29 cellular contexts compared by ENCODE assay signal in the genomic region with DNA sequence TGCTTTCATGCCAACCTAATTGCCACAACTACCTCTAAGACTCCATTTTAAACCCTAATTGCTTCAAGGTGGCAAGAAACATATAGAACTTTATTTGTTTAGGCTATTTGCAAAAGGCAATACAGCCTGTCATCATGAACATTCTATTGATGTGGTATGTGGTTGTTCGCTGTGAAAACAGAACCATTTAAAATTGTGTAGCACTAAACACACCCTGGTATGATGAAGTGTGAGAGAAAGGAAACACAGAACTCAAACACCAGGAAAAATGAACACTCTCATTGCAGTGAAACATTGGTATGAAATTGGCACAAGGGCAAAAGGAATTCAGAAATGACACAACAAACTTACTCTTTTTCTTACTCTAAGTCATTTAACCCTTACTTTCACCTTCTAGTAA.
DNase-seq lines count a peak whose midpoint lies in the region; ATAC-seq, FAIRE-seq and TF ChIP-seq lines count a peak whose summit lies in the region.
"Had no signal": no experiment of that assay in that cellular context is flagged by ENCODE, and none has a peak within 500 bp of the region (broad histone marks: within the 10 kb centered on the region; RNA-seq: fewer than 3 reads in every experiment).

No MANE protein-coding gene starts in this region.

- TF ChIP-seq RAD21 in A549 (conservative IDR thresholded peaks at IDR 0.05 in 1 of 2, IDR thresholded peaks at IDR 0.05 in 1 of 2), result no peak
- no peak for TF ChIP-seq RAD21 in IMR-90 (IDR thresholded peaks at IDR 0.05; ENCODE audit: low read length)

- H3K4me3 ChIP-seq in A549 (no peak overlapping the region), IMR-90 (ENCODE audit: insufficient read depth, low read depth, low read length) (no peak overlapping the region), keratinocyte (ENCODE audit: control insufficient read depth in 2 of 3, extremely low read depth in 1 of 3, insufficient read depth in 2 of 3, low read depth in 1 of 3, low read length in 3 of 3) (no peak overlapping the region), PC-3 (ENCODE audit: low read length) (no peak overlapping the region)
- H3K4me3 ChIP-seq: cardiac muscle cell, colonic mucosa, K562, upper lobe of left lung had no signal

- peak overlapping the region; percentile 70; the same call in 1 of the 2 replicates for H4K5ac ChIP-seq in IMR-90 (ENCODE audit: low read depth, low read length)

- no peak overlapping the region for H3K4me2 ChIP-seq in A549
- no peak overlapping the region for H3K4me2 ChIP-seq in IMR-90 (ENCODE audit: low read depth, low read length)
- H3K4me2 ChIP-seq in keratinocyte (ENCODE audit: control insufficient read depth, extremely low read depth, insufficient read depth, low read depth, low read length), result peak overlapping the region; percentile 19
- no peak overlapping the region for H3K4me2 ChIP-seq in PC-3 (ENCODE audit: low read length)

- H3K9me3 ChIP-seq in A549 (no peaks in the 10 kb centered on the region; the same call in 2 of the 3 replicates), IMR-90 (ENCODE audit: control insufficient read depth, insufficient read depth, low read length) (no peaks in the 10 kb centered on the region), keratinocyte (ENCODE audit: control insufficient read depth, low read depth, low read length) (no peaks in the 10 kb centered on the region), PC-3 (ENCODE audit: low read length) (no peaks in the 10 kb centered on the region)
- H3K9me3 ChIP-seq: colonic mucosa, upper lobe of left lung had no signal

- TF ChIP-seq CTCF in A549 (IDR thresholded peaks at IDR 0.05) (no peak), IMR-90 (conservative IDR thresholded peaks at IDR 0.05; ENCODE audit: low read depth, low read length) (no peak), keratinocyte (optimal IDR thresholded peaks at IDR 0.05 in 1 of 3, IDR thresholded peaks at IDR 0.05 in 1 of 3, conservative IDR thresholded peaks at IDR 0.05 in 1 of 3; ENCODE audit: extremely low read depth in 1 of 3, insufficient read depth in 2 of 3, low read length in 3 of 3) (no peak), PC-3 (conservative IDR thresholded peaks at IDR 0.05; ENCODE audit: low read depth, low read length) (no peak)

- intact Hi-C loops in IMR-90 (cut with micrococcal nuclease) (loop anchor here (10.0 kb wide), 2 partner anchors 291 to 489 kb away; no protein-coding TSS in a partner anchor), PC-3 (cut with micrococcal nuclease) (loop anchor here (5.0 kb wide), 1 partner anchor 108 kb away; no protein-coding TSS in a partner anchor)

- H2AFZ ChIP-seq in IMR-90 (replicated peaks; ENCODE audit: low read length, poor library complexity) (no peak overlapping the region), keratinocyte (ENCODE audit: control insufficient read depth, low read length) (no peak overlapping the region), PC-3 (ENCODE audit: low read length) (no peak overlapping the region)

- H4K20me1 ChIP-seq in IMR-90 (ENCODE audit: insufficient read depth, low read length) (no peaks in the 10 kb centered on the region), keratinocyte (ENCODE audit: control insufficient read depth, extremely low read depth, insufficient read depth, low read length) (no peaks in the 10 kb centered on the region), PC-3 (ENCODE audit: low read length) (no peaks in the 10 kb centered on the region)

- H2BK5ac ChIP-seq in IMR-90 (ENCODE audit: low read depth, low read length, poor library complexity, severe bottlenecking), result peak overlapping the region; percentile 28

- H2BK20ac ChIP-seq in IMR-90 (ENCODE audit: low read depth, low read length), result peak overlapping the region; percentile 81

- H3K79me2 ChIP-seq in keratinocyte (ENCODE audit: control insufficient read depth, insufficient read depth, low read length) (peaks cover 10% of the 10 kb centered on the region), PC-3 (ENCODE audit: low read length) (peaks cover 31% of the 10 kb centered on the region)

- peak overlapping the region; percentile 80; the same call in 1 of the 2 replicates for H2BK120ac ChIP-seq in IMR-90 (ENCODE audit: low read depth, low read length)

- DNase-seq in A549 (ENCODE audit: low read depth in 1 of 2, low spot score in 1 of 2) (no peak), IMR-90 (no peak), astrocyte of the hippocampus (ENCODE audit: low read depth, low spot score) (peak; percentile 12), keratinocyte (ENCODE audit: low read depth, low spot score) (no peak), PC-3 (no peak), NOMO-1 treated with dmso at 0.1 percent for 144 hours (lab: John Stamatoyannopoulos, UW; ENCODE audit: unreplicated experiment) (no peak), NCI-H82 (lab: John Stamatoyannopoulos, UW) (no peak)
- DNase-seq: activated CD4-positive, alpha-beta T cell treated with anti-CD3 and anti-CD28 coated beads for 48 hours; activated CD8-positive, alpha-beta memory T cell treated with anti-CD3 and anti-CD28 coated beads for 24 hours; activated T-cell treated with anti-CD3 and anti-CD28 coated beads for 4 hours; anterior cingulate cortex; CD4-positive, alpha-beta memory T cell; colonic mucosa; effector CD4-positive, alpha-beta T cell; glutamatergic neuron; left ventricle myocardium superior; naive B cell; NCI-H1105 treated with DMSO at 0.1 percent for 48 hours; NCI-H1930; NCI-H524; SHP77; stimulated activated naive B cell treated with anti-CD40 and anti-IgM and Interleukin-4, amounts not matched to agents 10 μg/mL and 1 μg/mL and 100 μg/mL, for 72 hours; T-helper 9 cell; upper lobe of left lung; WERI-Rb-1 had no signal

- BruUV-seq in IMR-90 (replicated peaks; lab: Mats Ljungman, UMichigan), result no TSS peak
- BruUV-seq in PC-3 (replicated peaks; lab: Mats Ljungman, UMichigan), result no TSS peak

- ATAC-seq in A549 (no peak), IMR-90 (ENCODE audit: low read depth) (no peak), PC-3 (no peak), HG03097 (IDR thresholded peaks at IDR 0.05; ENCODE audit: low FRiP score, unreplicated experiment) (no peak)
- ATAC-seq: activated naive CD4-positive, alpha-beta T cell treated with anti-CD3 and anti-CD28 coated beads, Interleukin-2, amount 50 U/mL, for 72 hours; K562; left ventricle myocardium superior; stimulated activated naive B cell treated with anti-CD40 and anti-IgM and Interleukin-4, amounts not matched to agents 10 μg/mL and 1 μg/mL and 100 μg/mL, for 72 hours had no signal

- TF ChIP-seq EP300 in A549 (IDR thresholded peaks at IDR 0.05), result no peak

- dilution Hi-C loops in IMR-90 (cut with HindIII; ENCODE audit: low sequenced_read_pairs, unreplicated experiment) (no loop called here), keratinocyte (cut with MboI; ENCODE audit: extremely low pct_ligation_motif_present, low sequenced_read_pairs) (no loop called here)

- TF ChIP-seq POLR2A in A549 (IDR thresholded peaks at IDR 0.05; ENCODE audit: low read length), result no peak
- no peak for TF ChIP-seq POLR2A in IMR-90 (IDR thresholded peaks at IDR 0.05; ENCODE audit: low read depth, low read length)

- H2AK5ac ChIP-seq in IMR-90 (ENCODE audit: low read depth, low read length), result peak overlapping the region; percentile 81; the same call in 1 of the 2 replicates

- H3K36me3 ChIP-seq in IMR-90 (ENCODE audit: control insufficient read depth, insufficient read depth, low read length) (no peaks in the 10 kb centered on the region), keratinocyte (ENCODE audit: control insufficient read depth in 2 of 2, extremely low read depth in 1 of 2, insufficient read depth in 2 of 2, low read length in 2 of 2) (no peaks in the 10 kb centered on the region), PC-3 (ENCODE audit: low read depth, low read length) (0 out of 2 replicates have a peak, but pooled peaks cover 5% of the 10 kb centered on the region)
- H3K36me3 ChIP-seq: cardiac muscle cell, colonic mucosa, upper lobe of left lung, WERI-Rb-1 had no signal

- H3K9me2 ChIP-seq in PC-3 (replicated peaks; ENCODE audit: low read length), result no peaks in the 10 kb centered on the region

- H4K91ac ChIP-seq in IMR-90 (ENCODE audit: insufficient read depth, low read depth, low read length), result peak overlapping the region; percentile 41; the same call in 1 of the 2 replicates

- peak overlapping the region; percentile 70; the same call in 1 of the 2 replicates for H3K4ac ChIP-seq in IMR-90 (ENCODE audit: low read depth, low read length)

- peak overlapping the region; percentile 75 for H3K14ac ChIP-seq in IMR-90 (replicated peaks; ENCODE audit: low read depth, low read length)

- no peak overlapping the region for H2AK9ac ChIP-seq in IMR-90 (replicated peaks; ENCODE audit: low read depth, low read length, poor library complexity)

- in situ Hi-C loops in IMR-90 (cut with MboI; ENCODE audit: low sequenced_read_pairs), result no loop called here

- H3K27ac ChIP-seq in A549 (peak overlapping the region; percentile 85 to 89; a peak in 5 of 6 replicates), IMR-90 (ENCODE audit: insufficient read depth, low read length) (no peak overlapping the region), keratinocyte (ENCODE audit: control insufficient read depth, insufficient read depth, low read length) (peak overlapping the region; percentile 96), PC-3 (ENCODE audit: low read length) (no peak overlapping the region)
- H3K27ac ChIP-seq: cardiac muscle cell, colonic mucosa, WERI-Rb-1 had no signal

- 78% methylated on average over 1 of the region's 1 CpG for WGBS in A549 (ENCODE audit: missing lambda C conversion rate)
- WGBS in IMR-90 (ENCODE audit: extremely low coverage in 2 of 2, insufficient read length in 1 of 2), 2 experiments, result no CpG with 5 or more reads among the region's 1 CpG

- H3K9ac ChIP-seq in IMR-90 (ENCODE audit: low read depth, low read length) (no peak overlapping the region), keratinocyte (ENCODE audit: control insufficient read depth, extremely low read depth, insufficient read depth, low read length) (no peak overlapping the region), PC-3 (ENCODE audit: low read length) (no peak overlapping the region)

- FAIRE-seq in A549 (lab: Jason Lieb, UNC) (no peak), keratinocyte (lab: Jason Lieb, UNC) (no peak)
- FAIRE-seq: K562 had no signal

- H3K4me1 ChIP-seq in A549 (peaks cover 80% of the 10 kb centered on the region), IMR-90 (ENCODE audit: control insufficient read depth, insufficient read depth, low read length) (no peaks in the 10 kb centered on the region; the same call in 1 of the 2 replicates), keratinocyte (ENCODE audit: control insufficient read depth, extremely low read depth, insufficient read depth, low read length) (peaks cover 54% of the 10 kb centered on the region), PC-3 (ENCODE audit: insufficient read depth, low read length) (peaks cover 21% of the 10 kb centered on the region)
- H3K4me1 ChIP-seq: colonic mucosa had no signal

- CTCF ChIA-PET in A549 (lab: Yijun Ruan, JAX) (no interaction called here), IMR-90 (lab: Yijun Ruan, JAX) (interaction anchor here (0.6 kb wide), 1 partner anchor 42 kb away, joined by 3 read pairs; no protein-coding TSS in a partner anchor), PC-3 (lab: Charles Lee) (no interaction called here)

- peak overlapping the region; percentile 38 to 67; a peak in 3 of 4 replicates for H4K8ac ChIP-seq in IMR-90 (ENCODE audit: low read depth in 2 of 2, low read length in 2 of 2)

- no peaks in the 10 kb centered on the region for H3K27me3 ChIP-seq in IMR-90 (ENCODE audit: control insufficient read depth, insufficient read depth, low read length)
- H3K27me3 ChIP-seq in keratinocyte (ENCODE audit: control insufficient read depth, extremely low read depth, insufficient read depth, low read length), result no peaks in the 10 kb centered on the region
- no peaks in the 10 kb centered on the region for H3K27me3 ChIP-seq in PC-3 (ENCODE audit: low read length)
- H3K27me3 ChIP-seq: cardiac muscle cell, colonic mucosa, upper lobe of left lung had no signal

- H3F3A ChIP-seq in PC-3 (ENCODE audit: low read length, unreplicated experiment), result peaks cover 6% of the 10 kb centered on the region

- POLR2A ChIA-PET in A549 (lab: Yijun Ruan, JAX), result no interaction called here
- POLR2A ChIA-PET in IMR-90 (lab: Charles Lee; ENCODE audit: unreplicated experiment), result no interaction called here
- POLR2A ChIA-PET in PC-3 (lab: Charles Lee; ENCODE audit: unreplicated experiment), result no interaction called here

- H3K18ac ChIP-seq in IMR-90 (ENCODE audit: low read depth, low read length), result peak overlapping the region; percentile 92; the same call in 1 of the 2 replicates

- no peak overlapping the region for H3K56ac ChIP-seq in IMR-90 (ENCODE audit: extremely low read depth, insufficient read depth, low read length)

- no peaks in the 10 kb centered on the region for H3K79me1 ChIP-seq in IMR-90 (ENCODE audit: low read depth in 1 of 2, low read length in 2 of 2)

- H3K9me1 ChIP-seq in IMR-90 (ENCODE audit: insufficient read depth, low read length), result peaks cover 3% of the 10 kb centered on the region; the same call in 1 of the 2 replicates
- no peaks in the 10 kb centered on the region for H3K9me1 ChIP-seq in keratinocyte (ENCODE audit: control insufficient read depth, extremely low read depth, insufficient read depth, low read length)

- peak overlapping the region; percentile 29 for H2BK15ac ChIP-seq in IMR-90 (ENCODE audit: low read depth, low read length)

- no peak overlapping the region for H3K23ac ChIP-seq in IMR-90 (ENCODE audit: low read depth, low read length)

Comparison
In these comparisons a context has a peak if more than half of its experiments do, and no peak if none do; other contexts are left out.
1. H3K27ac ChIP-seq: peak in A549 (2 of 2) and keratinocyte (single experiment); none in IMR-90 (single experiment) and PC-3 (single experiment).